15 cellular contexts compared by ENCODE assay signal in the genomic region with DNA sequence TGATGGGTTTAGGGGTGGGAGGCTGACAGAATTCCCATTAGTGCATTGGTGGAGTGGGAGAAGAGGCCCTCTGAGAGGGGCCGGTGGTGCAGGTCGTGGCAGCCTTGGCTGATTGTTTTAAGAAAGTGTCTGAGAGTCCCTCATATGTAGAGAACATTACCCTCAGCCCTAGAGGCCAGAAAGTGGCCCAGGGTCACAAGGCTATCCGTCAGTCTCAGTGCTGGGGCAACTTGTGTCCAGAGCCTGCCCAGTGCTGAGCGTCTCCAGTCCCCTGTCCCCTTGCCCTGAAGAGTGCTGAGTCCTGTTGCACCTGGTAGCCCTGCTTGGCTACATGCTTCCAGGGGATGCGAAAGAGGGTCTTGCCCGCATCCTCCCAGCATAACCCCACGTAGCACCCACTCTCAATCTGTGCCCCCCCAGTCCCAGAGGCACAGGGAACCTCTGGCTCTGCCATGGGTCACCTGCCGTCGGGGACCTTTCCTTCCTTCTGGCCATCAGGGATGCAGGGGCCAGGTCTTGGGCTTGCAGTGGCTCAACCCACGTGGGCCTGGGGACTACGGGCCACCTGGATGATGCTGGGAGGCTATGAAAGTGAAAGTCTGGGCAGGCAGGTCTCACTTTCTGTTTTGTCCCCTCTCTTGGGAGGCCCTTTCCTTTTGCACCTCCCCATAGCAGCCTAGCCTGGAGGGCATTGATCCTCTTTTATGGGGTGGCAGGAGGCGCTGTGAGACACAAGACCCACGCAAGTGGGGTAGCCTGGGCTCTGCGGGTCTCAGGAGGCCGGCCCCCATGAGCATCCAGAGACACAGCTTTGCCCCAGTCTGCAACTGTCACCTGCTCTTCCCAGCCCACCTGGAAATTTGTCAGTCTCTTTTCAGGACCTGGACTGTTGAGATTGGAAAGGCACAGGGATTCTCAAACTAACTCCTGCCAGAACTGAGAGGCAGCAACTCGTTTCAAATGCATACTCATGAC. TPM values are rescaled to one million over a fixed set of nuclear protein-coding genes. Genes with fewer than 3 reads are reported as not detected.
DNase-seq lines count a peak whose midpoint lies in the region; ATAC-seq, FAIRE-seq and TF ChIP-seq lines count a peak whose summit lies in the region.
"Had no signal": no experiment of that assay in that cellular context is flagged by ENCODE, and none has a peak within 500 bp of the region (broad histone marks: within the 10 kb centered on the region; RNA-seq: fewer than 3 reads in every experiment).

No MANE protein-coding gene starts in this region.

- peaks cover 5% of the 10 kb centered on the region for H3K4me1 Mint-ChIP-seq in MCF 10A (ENCODE audit: insufficient read depth, unreplicated experiment)

- TF ChIP-seq CTCF in SK-N-SH (IDR thresholded peaks at IDR 0.05) = no peak
- TF ChIP-seq CTCF in MCF 10A (IDR thresholded peaks at IDR 0.05; ENCODE audit: unreplicated experiment) = no peak

- H3K27ac Mint-ChIP-seq in MCF 10A (ENCODE audit: low read depth, unreplicated experiment) = no peak overlapping the region
- H3K27ac Mint-ChIP-seq: activated CD4-positive, alpha-beta memory T cell treated with anti-CD3 and anti-CD28 coated beads, Interleukin-2, amount 10 ng/mL, durations not matched to agents 7 days and 5 days; CD8-positive, alpha-beta T cell; dendritic cell treated with granulocyte-macrophage colony-stimulating factor and Interleukin-4, amounts not matched to agents 40 ng/mL and 50 ng/mL, for 4 days; T-cell had no signal

- no peak for TF ChIP-seq POLR2A in GM12892 (IDR thresholded peaks at IDR 0.05; ENCODE audit: low read depth, low read length)

- no peaks in the 10 kb centered on the region for H4K20me1 ChIP-seq in SK-N-SH (ENCODE audit: insufficient read depth)

- H3K36me3 Mint-ChIP-seq in MCF 10A (ENCODE audit: insufficient read depth, unreplicated experiment) = no peaks in the 10 kb centered on the region
- H3K36me3 Mint-ChIP-seq: CD8-positive, alpha-beta T cell; T-cell had no signal

- no peak for FAIRE-seq in GM12892 (lab: Jason Lieb, UNC)

- no peak overlapping the region for H3K27ac ChIP-seq in SK-N-SH (ENCODE audit: low read depth in 2 of 2, low read length in 1 of 2)
- H3K27ac ChIP-seq: suprapubic skin had no signal

- TF ChIP-seq RAD21 in SK-N-SH (IDR thresholded peaks at IDR 0.05; ENCODE audit: low read length) = no peak

- H3K9me3 ChIP-seq in iPS-15b (ENCODE audit: control insufficient read depth, insufficient read depth, low read length) (no peaks in the 10 kb centered on the region), SK-N-SH (no peaks in the 10 kb centered on the region)
- H3K9me3 ChIP-seq: suprapubic skin had no signal

- H3K4me3 Mint-ChIP-seq in MCF 10A (ENCODE audit: unreplicated experiment) = no peak overlapping the region
- H3K4me3 Mint-ChIP-seq: activated CD4-positive, alpha-beta memory T cell treated with anti-CD3 and anti-CD28 coated beads, Interleukin-2, amount 10 ng/mL, durations not matched to agents 7 days and 5 days; CD8-positive, alpha-beta T cell; dendritic cell treated with granulocyte-macrophage colony-stimulating factor and Interleukin-4, amounts not matched to agents 40 ng/mL and 50 ng/mL, for 4 days; T-cell had no signal

- H3K4me2 ChIP-seq in SK-N-SH = no peak overlapping the region

- H3K9ac ChIP-seq in iPS-15b (ENCODE audit: low read depth, low read length) (peak overlapping the region; percentile 24), SK-N-SH (no peak overlapping the region)

- no TSS peak for BruUV-seq in MCF 10A (replicated peaks; lab: Mats Ljungman, UMichigan)

- H3K9me3 Mint-ChIP-seq in MCF 10A (ENCODE audit: unreplicated experiment) = no peaks in the 10 kb centered on the region
- H3K9me3 Mint-ChIP-seq: activated CD4-positive, alpha-beta memory T cell treated with anti-CD3 and anti-CD28 coated beads, Interleukin-2, amount 10 ng/mL, durations not matched to agents 7 days and 5 days; CD8-positive, alpha-beta T cell; dendritic cell treated with granulocyte-macrophage colony-stimulating factor and Interleukin-4, amounts not matched to agents 40 ng/mL and 50 ng/mL, for 4 days; T-cell had no signal

- no peaks in the 10 kb centered on the region for H3K79me2 ChIP-seq in SK-N-SH (ENCODE audit: insufficient read depth)

- H3K36me3 ChIP-seq in iPS-15b (ENCODE audit: control insufficient read depth, insufficient read depth, low read length) (no peaks in the 10 kb centered on the region), SK-N-SH (replicated peaks in 1 of 2; ENCODE audit: control insufficient read depth in 1 of 2, insufficient read depth in 2 of 2, low read length in 1 of 2) (no peaks in the 10 kb centered on the region)
- H3K36me3 ChIP-seq: suprapubic skin had no signal

- no peak for TF ChIP-seq EP300 in SK-N-SH (IDR thresholded peaks at IDR 0.05; ENCODE audit: borderline replicate concordance in 1 of 2, low read depth in 1 of 2, low read length in 1 of 2)

- H3K9me2 ChIP-seq in SK-N-SH = no peaks in the 10 kb centered on the region

- intact Hi-C loops in MCF 10A (cut with micrococcal nuclease) = loop anchor here (2.0 kb wide), 1 partner anchor 239 kb away; no protein-coding TSS in a partner anchor

- no peak overlapping the region for H3K4me3 ChIP-seq in iPS-15b (ENCODE audit: low read depth, low read length)
- no peak overlapping the region for H3K4me3 ChIP-seq in SK-N-SH (ENCODE audit: low read depth in 2 of 2, low read length in 1 of 2)
- H3K4me3 ChIP-seq: suprapubic skin had no signal

- H3K27me3 ChIP-seq in iPS-15b (ENCODE audit: control insufficient read depth, insufficient read depth, low read length) (peaks cover 12% of the 10 kb centered on the region), SK-N-SH (ENCODE audit: insufficient read depth) (peaks cover 11% of the 10 kb centered on the region; the same call in 1 of the 2 replicates)

- H3F3A ChIP-seq in SK-N-SH (replicated peaks; ENCODE audit: insufficient read depth) = no peaks in the 10 kb centered on the region

- no peak overlapping the region for H2AFZ ChIP-seq in SK-N-SH (ENCODE audit: low read depth)

- CTCF ChIA-PET in SK-N-SH (lab: Yijun Ruan, JAX) (interaction anchor here (2.3 to 4.8 kb wide), 2 partner anchors 11 to 12 kb away, joined by 14 to 29 read pairs; a partner anchor contains a TSS), MCF 10A (lab: Yijun Ruan, JAX) (interaction anchor here (0.7 to 12.8 kb wide), 8 partner anchors 9 to 337 kb away, joined by 3 to 200 read pairs (median 16); a partner anchor contains a TSS)

- 50% methylated on average over 4 of the region's 16 CpGs for WGBS in SK-N-SH (ENCODE audit: low lambda C conversion rate)

- ATAC-seq in GM19395 (IDR thresholded peaks at IDR 0.05; ENCODE audit: unreplicated experiment) (peak; percentile 77), HG03354 (IDR thresholded peaks at IDR 0.05; ENCODE audit: poor library complexity, severe bottlenecking, unreplicated experiment) (peak; percentile 78), HG02623 (IDR thresholded peaks at IDR 0.05; ENCODE audit: unreplicated experiment) (no peak)
- ATAC-seq: CD8-positive, alpha-beta T cell; T-cell had no signal

- H3K4me1 ChIP-seq in iPS-15b (ENCODE audit: control insufficient read depth, insufficient read depth, low read length) (peaks cover 13% of the 10 kb centered on the region), SK-N-SH (ENCODE audit: control insufficient read depth in 1 of 2, insufficient read depth in 2 of 2, low read depth in 1 of 2, low read length in 1 of 2) (peaks cover 0 to 21% of the 10 kb centered on the region in 2 experiments; a peak in 2 of 4 replicates)

- peaks cover 35% of the 10 kb centered on the region for H3K27me3 Mint-ChIP-seq in MCF 10A (ENCODE audit: insufficient read depth, unreplicated experiment)

- peak; percentile 61 for DNase-seq in GM12892 (ENCODE audit: insufficient read length)
- DNase-seq in AG08396 (ENCODE audit: low spot score) = no peak
- no peak for DNase-seq in SK-N-SH
- no peak for DNase-seq in MCF 10A (ENCODE audit: unreplicated experiment)
- DNase-seq: activated CD4-positive, alpha-beta memory T cell treated with anti-CD3 and anti-CD28 coated beads, Interleukin-2, amount 10 ng/mL, durations not matched to agents 7 days and 5 days; NCI-H1930; T-cell had no signal

- POLR2A ChIA-PET in SK-N-SH (lab: Yijun Ruan, JAX) (no interaction called here), MCF 10A (lab: Yijun Ruan, JAX) (interaction anchor here (0.5 to 1.2 kb wide), 2 partner anchors 21 to 74 kb away, joined by 3 read pairs; no protein-coding TSS in a partner anchor)

TF ChIP-seq in SK-N-SH, 30 proteins besides CTCF, POLR2A, EP300 and RAD21 (continues in another document):
- TF ChIP-seq, protein P1, sequence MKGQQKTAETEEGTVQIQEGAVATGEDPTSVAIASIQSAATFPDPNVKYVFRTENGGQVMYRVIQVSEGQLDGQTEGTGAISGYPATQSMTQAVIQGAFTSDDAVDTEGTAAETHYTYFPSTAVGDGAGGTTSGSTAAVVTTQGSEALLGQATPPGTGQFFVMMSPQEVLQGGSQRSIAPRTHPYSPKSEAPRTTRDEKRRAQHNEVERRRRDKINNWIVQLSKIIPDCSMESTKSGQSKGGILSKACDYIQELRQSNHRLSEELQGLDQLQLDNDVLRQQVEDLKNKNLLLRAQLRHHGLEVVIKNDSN (IDR thresholded peaks at IDR 0.05; ENCODE audit: borderline replicate concordance, low read depth) = no peak
- TF ChIP-seq SMC3 (IDR thresholded peaks at IDR 0.05; ENCODE audit: low read depth, low read length) (no peak), GATA2 (CRISPR knock-in tag; IDR thresholded peaks at IDR 0.05) (no peak)

RNA-seq across cellular contexts. Expression of a gene that starts 12.2 kb away (rescaled TPM):
- polyA plus RNA-seq in GM12892 (2012; ENCODE audit: missing spikeins) = 1.2 TPM
- 4.3 and 5.4 TPM in 2 replicates for polyA plus RNA-seq in SK-N-SH (2012; rRNA removed)
- polyA plus RNA-seq in SK-N-SH (2012; cell fraction: cytosol; rRNA removed) = 2.6 and 4.9 TPM in 2 replicates
- 11.5 and 13.8 TPM in 2 replicates for polyA plus RNA-seq in SK-N-SH (2012; cell fraction: nucleus; rRNA removed)
- total RNA-seq in MCF 10A (2022) = not detected in 2 replicates
- total RNA-seq: activated CD4-positive, alpha-beta memory T cell treated with anti-CD3 and anti-CD28 coated beads, Interleukin-2, amount 10 ng/mL, durations not matched to agents 7 days and 5 days; CD8-positive, alpha-beta T cell; T-cell had no signal

RNA-seq across cellular contexts. Expression of a gene that starts 12.3 kb away (rescaled TPM):
- polyA plus RNA-seq in GM12892 (2012; ENCODE audit: missing spikeins) = 0.61 TPM
- polyA plus RNA-seq in SK-N-SH (2012; rRNA removed) = 0.23 and 0.32 TPM in 2 replicates
- 0.24 and 0.30 TPM in 2 replicates for polyA plus RNA-seq in SK-N-SH (2012; cell fraction: cytosol; rRNA removed)
- polyA plus RNA-seq in SK-N-SH (2012; cell fraction: nucleus; rRNA removed) = 1.2 and 1.8 TPM in 2 replicates
- total RNA-seq in MCF 10A (2022) = 0.19 TPM in 1 of 2 replicates, not detected in the other
- total RNA-seq: activated CD4-positive, alpha-beta memory T cell treated with anti-CD3 and anti-CD28 coated beads, Interleukin-2, amount 10 ng/mL, durations not matched to agents 7 days and 5 days; CD8-positive, alpha-beta T cell had no signal

RNA-seq across cellular contexts. Expression of a gene that starts 12.7 kb away (rescaled TPM):
- polyA plus RNA-seq in GM12892 (2012; ENCODE audit: missing spikeins) = not detected
- polyA plus RNA-seq in SK-N-SH (2012; rRNA removed) = 0.73 and 0.99 TPM in 2 replicates
- polyA plus RNA-seq in SK-N-SH (2012; cell fraction: cytosol; rRNA removed) = 0.48 and 0.83 TPM in 2 replicates
- 0.58 and 0.85 TPM in 2 replicates for polyA plus RNA-seq in SK-N-SH (2012; cell fraction: nucleus; rRNA removed)
- total RNA-seq in MCF 10A (2022) = not detected in 2 replicates
- total RNA-seq: activated CD4-positive, alpha-beta memory T cell treated with anti-CD3 and anti-CD28 coated beads, Interleukin-2, amount 10 ng/mL, durations not matched to agents 7 days and 5 days; CD8-positive, alpha-beta T cell; suprapubic skin; T-cell had no signal

RNA-seq across cellular contexts. Expression of a gene that starts 39.0 kb away (rescaled TPM):
- polyA plus RNA-seq in GM12892 (2012; ENCODE audit: missing spikeins) = not detected
- 0.21 and 0.31 TPM in 2 replicates for polyA plus RNA-seq in SK-N-SH (2012; rRNA removed)
- 0.09 and 0.18 TPM in 2 replicates for polyA plus RNA-seq in SK-N-SH (2012; cell fraction: cytosol; rRNA removed)
- polyA plus RNA-seq in SK-N-SH (2012; cell fraction: nucleus; rRNA removed) = 1.0 and 1.3 TPM in 2 replicates
- total RNA-seq in MCF 10A (2022) = 0.14 and 0.32 TPM in 2 replicates
- total RNA-seq: CD8-positive, alpha-beta T cell; renal cortical epithelial cell; suprapubic skin; T-cell had no signal
